Comparison of ENCODE assay signal across 14 cellular contexts in genomic region chr3:111936191-111936841, GRCh38. TPM values are rescaled to one million over a fixed set of nuclear protein-coding genes. Genes with fewer than 3 reads are reported as not detected.
A peak's percentile ranks its signal among the peaks of the same experiment; 100 is the strongest.
DNase-seq lines count a peak whose midpoint lies in the region; ATAC-seq and TF ChIP-seq lines count a peak whose summit lies in the region.
"Had no signal": no experiment of that assay in that cellular context is flagged by ENCODE, and none has a peak within 500 bp of the region (broad histone marks: within the 10 kb centered on the region; RNA-seq: fewer than 3 reads in every experiment).

No MANE protein-coding gene starts in this region.

- ATAC-seq in RWPE2 (ENCODE audit: low read depth), result peak; percentile 95
- ATAC-seq: effector memory CD8-positive, alpha-beta T cell had no signal

- peak overlapping the region; percentile 99 for H3K27ac ChIP-seq in RWPE2 (ENCODE audit: poor library complexity, severe bottlenecking)
- H3K27ac ChIP-seq: neutrophil had no signal

- H3K36me3 ChIP-seq in RWPE2 (ENCODE audit: low read depth) (peaks cover 85% of the 10 kb centered on the region), BE2C (no peaks in the 10 kb centered on the region)
- H3K36me3 ChIP-seq: neutrophil had no signal

- H3K4me1 ChIP-seq in RWPE2 (ENCODE audit: insufficient read depth, poor library complexity, severe bottlenecking), result peaks cover 45% of the 10 kb centered on the region
- no peaks in the 10 kb centered on the region for H3K4me1 ChIP-seq in BE2C

- no peaks in the 10 kb centered on the region for H3K27me3 ChIP-seq in RWPE2 (ENCODE audit: insufficient read depth, poor library complexity, severe bottlenecking)
- H3K27me3 ChIP-seq in BE2C, result peaks cover 17% of the 10 kb centered on the region
- H3K27me3 ChIP-seq: neutrophil had no signal

- TF ChIP-seq CTCF in RWPE2 (IDR thresholded peaks at IDR 0.05; ENCODE audit: poor library complexity, severe bottlenecking) (no peak), BE2C (IDR thresholded peaks at IDR 0.05; ENCODE audit: low read depth, low read length) (no peak)

- H3K4me3 ChIP-seq in RWPE2 (ENCODE audit: severe bottlenecking) (no peak overlapping the region), skeletal muscle cell (ENCODE audit: low read depth, low read length) (no peak overlapping the region), BE2C (ENCODE audit: low read depth, low read length) (no peak overlapping the region)

- H3K9me3 ChIP-seq in RWPE2 (ENCODE audit: severe bottlenecking) (no peaks in the 10 kb centered on the region), BE2C (no peaks in the 10 kb centered on the region)
- H3K9me3 ChIP-seq: neutrophil had no signal

- peak; percentile 68 for DNase-seq in H4 (ENCODE audit: low spot score)
- DNase-seq in RWPE2 (ENCODE audit: low spot score), result no peak
- DNase-seq in fibroblast of gingiva (ENCODE audit: low read depth), result peak; percentile 35
- peak; percentile 31 for DNase-seq in skeletal muscle cell (ENCODE audit: low read depth)
- no peak for DNase-seq in NCI-H146 treated with DMSO at 0.1 percent for 48 hours (lab: John Stamatoyannopoulos, UW; ENCODE audit: unreplicated experiment)
- no peak for DNase-seq in activated gamma-delta T cell (lab: John Stamatoyannopoulos, UW)
- no peak for DNase-seq in BE2C
- no peak for DNase-seq in stimulated activated CD4-positive, alpha-beta T cell treated with anti-CD3 and anti-CD28 coated beads, Interleukin-1b, Interleukin-23, amount 100 ng/mL, for 48 hours
- DNase-seq: activated CD4-positive, alpha-beta T cell treated with anti-CD3 and anti-CD28 coated beads, Interleukin-2, amount 10 ng/mL, durations not matched to agents 24 days and 14 days; activated naive CD4-positive, alpha-beta T cell treated with anti-CD3 and anti-CD28 coated beads, Interleukin-2, amount 10 ng/mL, durations not matched to agents 7 days and 5 days; effector memory CD8-positive, alpha-beta T cell; KBM-7; NCI-H446 had no signal

RNA-seq across cellular contexts. Expression of gene ABHD10, which starts 42.5 kb away (rescaled TPM):
- total RNA-seq in H4 (2014; rRNA removed; shearing (Covaris generic)), result 34.1 and 44.1 TPM in 2 replicates
- polyA plus RNA-seq in BE2C (2012; ENCODE audit: insufficient read depth, insufficient read length, low read depth), result 61.5 TPM

Comparison
In these comparisons a context has a peak if more than half of its experiments do, and no peak if none do; other contexts are left out.
1. DNase-seq: peak in H4 (single experiment), fibroblast of gingiva (single experiment) and skeletal muscle cell (single experiment); none in RWPE2 (single experiment), NCI-H146 treated with DMSO at 0.1 percent for 48 hours (single experiment), activated gamma-delta T cell (single experiment), BE2C (single experiment) and stimulated activated CD4-positive, alpha-beta T cell treated with anti-CD3 and anti-CD28 coated beads, Interleukin-1b, Interleukin-23, amount 100 ng/mL, for 48 hours (single experiment).